Comparison of ENCODE assay signal across 1 cellular context in the genomic region with DNA sequence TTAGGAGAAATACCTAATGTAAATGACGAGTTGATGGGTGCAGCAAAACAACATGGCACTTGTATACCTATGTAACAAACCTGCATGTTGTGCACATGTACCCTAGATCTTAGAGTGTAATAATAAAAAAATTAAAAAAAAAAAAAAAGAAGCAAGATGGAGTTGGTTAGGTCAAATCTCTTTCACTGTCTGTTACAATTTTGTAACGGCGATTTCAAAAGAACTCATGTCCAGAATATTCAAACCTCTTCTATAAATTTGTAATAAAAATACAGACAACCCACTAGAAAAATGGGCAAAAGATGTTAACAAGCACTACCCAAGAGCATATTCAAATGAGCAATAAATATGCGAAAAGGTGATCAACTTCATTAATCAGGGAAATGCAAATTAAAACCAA.
A peak's percentile ranks its signal among the peaks of the same experiment; 100 is the strongest.
TF ChIP-seq lines count a peak whose summit lies in the region.

No MANE protein-coding gene starts in this region.

TF ChIP-seq in K562, 482 proteins besides CTCF, POLR2A, EP300 and RAD21 (continued from another document):
- TF ChIP-seq, protein P1, sequence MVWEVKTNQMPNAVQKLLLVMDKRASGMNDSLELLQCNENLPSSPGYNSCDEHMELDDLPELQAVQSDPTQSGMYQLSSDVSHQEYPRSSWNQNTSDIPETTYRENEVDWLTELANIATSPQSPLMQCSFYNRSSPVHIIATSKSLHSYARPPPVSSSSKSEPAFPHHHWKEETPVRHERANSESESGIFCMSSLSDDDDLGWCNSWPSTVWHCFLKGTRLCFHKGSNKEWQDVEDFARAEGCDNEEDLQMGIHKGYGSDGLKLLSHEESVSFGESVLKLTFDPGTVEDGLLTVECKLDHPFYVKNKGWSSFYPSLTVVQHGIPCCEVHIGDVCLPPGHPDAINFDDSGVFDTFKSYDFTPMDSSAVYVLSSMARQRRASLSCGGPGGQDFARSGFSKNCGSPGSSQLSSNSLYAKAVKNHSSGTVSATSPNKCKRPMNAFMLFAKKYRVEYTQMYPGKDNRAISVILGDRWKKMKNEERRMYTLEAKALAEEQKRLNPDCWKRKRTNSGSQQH (CRISPR knock-in tag; IDR thresholded peaks at IDR 0.05) = 0 out of 2 replicates have a peak, but pooled peaks have one; percentile 39
- TF ChIP-seq NR2C1 (IDR thresholded peaks at IDR 0.05) (no peak), NR2C1 (tag; IDR thresholded peaks at IDR 0.05) (peak; percentile 79), MYC (IDR thresholded peaks at IDR 0.05; ENCODE audit: low read depth, low read length) (no peak), MYC (CRISPR knock-in tag; IDR thresholded peaks at IDR 0.05; ENCODE audit: borderline replicate concordance, low read depth) (peak; percentile 82), HSF4 (CRISPR knock-in tag; IDR thresholded peaks at IDR 0.05; ENCODE audit: borderline replicate concordance) (peak; percentile 67; the same call in 1 of the 2 replicates), ZNF324 (CRISPR knock-in tag; IDR thresholded peaks at IDR 0.05) (0 out of 2 replicates have a peak, but pooled peaks have one; percentile 40), C11orf30 (IDR thresholded peaks at IDR 0.05; ENCODE audit: low read depth) (no peak), CBX5 (IDR thresholded peaks at IDR 0.05; ENCODE audit: borderline replicate concordance, low read depth) (no peak), BACH1 (tag; IDR thresholded peaks at IDR 0.05) (peak; percentile 52; the same call in 1 of the 2 replicates), ZNF444 (CRISPR knock-in tag; IDR thresholded peaks at IDR 0.05) (peak; percentile 74; the same call in 1 of the 2 replicates), ZNF75A (CRISPR knock-in tag; IDR thresholded peaks at IDR 0.05) (peak; percentile 68; the same call in 1 of the 2 replicates), ZNF696 (CRISPR knock-in tag; conservative IDR thresholded peaks at IDR 0.05) (0 out of 2 replicates have a peak, but pooled peaks have one; percentile 22)
- TF ChIP-seq, protein P2, sequence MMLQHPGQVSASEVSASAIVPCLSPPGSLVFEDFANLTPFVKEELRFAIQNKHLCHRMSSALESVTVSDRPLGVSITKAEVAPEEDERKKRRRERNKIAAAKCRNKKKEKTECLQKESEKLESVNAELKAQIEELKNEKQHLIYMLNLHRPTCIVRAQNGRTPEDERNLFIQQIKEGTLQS (IDR thresholded peaks at IDR 0.05) = no peak
- TF ChIP-seq, protein P2 (CRISPR knock-in tag; conservative IDR thresholded peaks at IDR 0.05) = no peak
- TF ChIP-seq, protein P3, sequence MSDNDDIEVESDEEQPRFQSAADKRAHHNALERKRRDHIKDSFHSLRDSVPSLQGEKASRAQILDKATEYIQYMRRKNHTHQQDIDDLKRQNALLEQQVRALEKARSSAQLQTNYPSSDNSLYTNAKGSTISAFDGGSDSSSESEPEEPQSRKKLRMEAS (CRISPR knock-in tag; IDR thresholded peaks at IDR 0.05) = no peak
